Comparison of ENCODE assay signal across 23 cellular contexts in genomic region chrX:13815664-13816063, GRCh38. TPM values are rescaled to one million over a fixed set of nuclear protein-coding genes. Genes with fewer than 3 reads are reported as not detected.
"Had no signal": no experiment of that assay in that cellular context is flagged by ENCODE, and none has a peak within 500 bp of the region (broad histone marks: within the 10 kb centered on the region; RNA-seq: fewer than 3 reads in every experiment).

No MANE protein-coding gene starts in this region.

- H3K36me3 Mint-ChIP-seq: activated naive CD4-positive, alpha-beta T cell treated with anti-CD3 and anti-CD28 coated beads, Interleukin-2, amount 50 U/mL, for 24 hours; natural killer cell treated with Interleukin-12 subunit alpha and Interleukin-12 subunit beta and Interleukin-15 and Interleukin-18, amount 100 ng/mL, for 72 hours had no signal

- H3K9me3 Mint-ChIP-seq: activated CD4-positive, alpha-beta T cell treated with anti-CD3 and anti-CD28 coated beads, Interleukin-2, amount 10 ng/mL, durations not matched to agents 7 days and 5 days; activated naive CD4-positive, alpha-beta T cell treated with anti-CD3 and anti-CD28 coated beads, Interleukin-2, amount 50 U/mL, for 24 hours; effector memory CD8-positive, alpha-beta T cell; natural killer cell treated with Interleukin-12 subunit alpha and Interleukin-12 subunit beta and Interleukin-15 and Interleukin-18, amount 100 ng/mL, for 72 hours; stimulated activated naive CD8-positive, alpha-beta T cell treated with anti-CD3 and anti-CD28 coated beads, Interleukin-15, Interleukin-2, amounts not matched to agents 100 ng/mL and 50 ng/mL, for 24 hours had no signal

- H3K36me3 ChIP-seq: ascending aorta, esophagus squamous epithelium, gastroesophageal sphincter, heart right ventricle, right lobe of liver, tibial artery had no signal

- H3K27ac ChIP-seq: ascending aorta, esophagus squamous epithelium, gastroesophageal sphincter, heart right ventricle, right lobe of liver, skin epidermis, tibial artery, VCaP had no signal

- ATAC-seq: activated CD4-positive, CD25-positive, alpha-beta regulatory T cell treated with anti-CD3 and anti-CD28 coated beads, Interleukin-2, amount 50 U/mL, for 24 hours; activated CD8-positive, alpha-beta T cell treated with anti-CD3 and anti-CD28 coated beads, Interleukin-2, amount 10 ng/mL, durations not matched to agents 7 days and 5 days; effector memory CD8-positive, alpha-beta T cell; gastroesophageal sphincter; heart right ventricle; left ventricle myocardium superior; natural killer cell treated with Interleukin-12 subunit alpha and Interleukin-12 subunit beta and Interleukin-15 and Interleukin-18, amount 100 ng/mL, for 72 hours; right lobe of liver had no signal

- H3K27ac Mint-ChIP-seq: activated CD4-positive, alpha-beta T cell treated with anti-CD3 and anti-CD28 coated beads, Interleukin-2, amount 10 ng/mL, durations not matched to agents 7 days and 5 days; activated CD8-positive, alpha-beta T cell treated with anti-CD3 and anti-CD28 coated beads, Interleukin-2, amount 10 ng/mL, durations not matched to agents 7 days and 5 days; activated naive CD4-positive, alpha-beta T cell treated with anti-CD3 and anti-CD28 coated beads, Interleukin-2, amount 50 U/mL, for 24 hours; effector memory CD8-positive, alpha-beta T cell; natural killer cell treated with Interleukin-12 subunit alpha and Interleukin-12 subunit beta and Interleukin-15 and Interleukin-18, amount 100 ng/mL, for 72 hours; stimulated activated naive CD8-positive, alpha-beta T cell treated with anti-CD3 and anti-CD28 coated beads, Interleukin-15, Interleukin-2, amounts not matched to agents 100 ng/mL and 50 ng/mL, for 24 hours had no signal

- H3K27me3 ChIP-seq: ascending aorta, gastroesophageal sphincter, right lobe of liver, tibial artery had no signal

- H3K4me3 Mint-ChIP-seq: activated CD4-positive, alpha-beta T cell treated with anti-CD3 and anti-CD28 coated beads, Interleukin-2, amount 10 ng/mL, durations not matched to agents 7 days and 5 days; activated CD8-positive, alpha-beta T cell treated with anti-CD3 and anti-CD28 coated beads, Interleukin-2, amount 10 ng/mL, durations not matched to agents 7 days and 5 days; activated naive CD4-positive, alpha-beta T cell treated with anti-CD3 and anti-CD28 coated beads, Interleukin-2, amount 50 U/mL, for 24 hours; effector memory CD8-positive, alpha-beta T cell; natural killer cell treated with Interleukin-12 subunit alpha and Interleukin-12 subunit beta and Interleukin-15 and Interleukin-18, amount 100 ng/mL, for 72 hours; stimulated activated naive CD8-positive, alpha-beta T cell treated with anti-CD3 and anti-CD28 coated beads, Interleukin-15, Interleukin-2, amounts not matched to agents 100 ng/mL and 50 ng/mL, for 24 hours had no signal

- H3K4me1 Mint-ChIP-seq: activated CD4-positive, alpha-beta T cell treated with anti-CD3 and anti-CD28 coated beads, Interleukin-2, amount 10 ng/mL, durations not matched to agents 7 days and 5 days; activated naive CD4-positive, alpha-beta T cell treated with anti-CD3 and anti-CD28 coated beads, Interleukin-2, amount 50 U/mL, for 24 hours had no signal

- DNase-seq: activated CD4-positive, alpha-beta T cell treated with anti-CD3 and anti-CD28 coated beads, Interleukin-2, amount 10 ng/mL, durations not matched to agents 7 days and 5 days; activated CD8-positive, alpha-beta T cell treated with anti-CD3 and anti-CD28 coated beads, Interleukin-2, amount 10 ng/mL, durations not matched to agents 7 days and 5 days; activated gamma-delta T cell treated with Interleukin-2 at 50 U/mL for 16 hours; dermis blood vessel endothelial cell; effector memory CD8-positive, alpha-beta T cell; esophagus squamous epithelium; heart right ventricle; kidney glomerular epithelial cell; left ventricle myocardium superior; occipital lobe; right lobe of liver; SK-N-SH; stimulated activated CD4-positive, alpha-beta T cell treated with anti-CD3 and anti-CD28 coated beads, Interleukin-1b, Interleukin-23, amount 100 ng/mL, for 48 hours; tibial artery had no signal

- H3K4me1 ChIP-seq: ascending aorta, esophagus squamous epithelium, gastroesophageal sphincter, heart right ventricle, right lobe of liver, tibial artery had no signal

- H3K4me3 ChIP-seq: ascending aorta, esophagus squamous epithelium, heart right ventricle, right lobe of liver, skin epidermis, tibial artery had no signal

- H3K9me3 ChIP-seq: ascending aorta, esophagus squamous epithelium, gastroesophageal sphincter, heart right ventricle, right lobe of liver, SK-N-SH, tibial artery had no signal

RNA-seq across cellular contexts. Expression of gene GPM6B, which starts 1.2 kb away (rescaled TPM):
- total RNA-seq: activated CD4-positive, alpha-beta T cell treated with anti-CD3 and anti-CD28 coated beads, Interleukin-2, amount 10 ng/mL, durations not matched to agents 7 days and 5 days; activated CD8-positive, alpha-beta T cell treated with anti-CD3 and anti-CD28 coated beads, Interleukin-2, amount 10 ng/mL, durations not matched to agents 7 days and 5 days; natural killer cell treated with Interleukin-12 subunit alpha and Interleukin-12 subunit beta and Interleukin-15 and Interleukin-18, amount 100 ng/mL, for 72 hours; T-helper 2 cell treated with Interferon-gamma antibody and Interleukin-4, amounts not matched to agents 100 ng/mL and 5 ng/mL, for 36 hours had no signal
